9 cellular contexts compared by ENCODE assay signal in genomic region chr1:156368889-156369684, GRCh38. TPM values are rescaled to one million over a fixed set of nuclear protein-coding genes. Genes with fewer than 3 reads are reported as not detected.
DNase-seq lines count a peak whose midpoint lies in the region; ATAC-seq and TF ChIP-seq lines count a peak whose summit lies in the region.
"Had no signal": no experiment of that assay in that cellular context is flagged by ENCODE, and none has a peak within 500 bp of the region (broad histone marks: within the 10 kb centered on the region; RNA-seq: fewer than 3 reads in every experiment).

RHBG (plus strand) TSS chr1:156369211; CDS start chr1:156369250, 39 bp downstream.

- peaks cover 80% of the 10 kb centered on the region for H3K27me3 Mint-ChIP-seq in stimulated activated memory B cell treated with anti-CD40 and anti-IgM and Interleukin-4, amounts not matched to agents 10 μg/mL and 1 μg/mL and 100 μg/mL, for 72 hours

- no peak within 1 kb of the TSS for H3K9ac ChIP-seq in Karpas-422 (ENCODE audit: low read length)

- H3K36me3 ChIP-seq in Karpas-422 (ENCODE audit: insufficient read depth, low read length) = no peaks in the 10 kb centered on the region

- H3K4me3 ChIP-seq in astrocyte of the cerebellum (ENCODE audit: low read depth, low read length) (peak within 1 kb of the TSS; percentile 25), Karpas-422 (ENCODE audit: low read length) (no peak within 1 kb of the TSS)

- no peak within 1 kb of the TSS for H3K27ac Mint-ChIP-seq in stimulated activated memory B cell treated with anti-CD40 and anti-IgM and Interleukin-4, amounts not matched to agents 10 μg/mL and 1 μg/mL and 100 μg/mL, for 72 hours

- no peak for ATAC-seq in stimulated activated memory B cell treated with anti-CD40 and anti-IgM and Interleukin-4, amounts not matched to agents 10 μg/mL and 1 μg/mL and 100 μg/mL, for 72 hours
- no peak for ATAC-seq in GM21529 (IDR thresholded peaks at IDR 0.05; ENCODE audit: unreplicated experiment)

- no peaks in the 10 kb centered on the region for H3K4me1 ChIP-seq in Karpas-422 (ENCODE audit: low read length)

- no peaks in the 10 kb centered on the region for H3K79me2 ChIP-seq in Karpas-422 (ENCODE audit: low read length)

- no peak for TF ChIP-seq CTCF in astrocyte of the cerebellum (IDR thresholded peaks at IDR 0.05; ENCODE audit: low read depth, low read length, missing control alignments)

- DNase-seq in DMS153 treated with DMSO at 0.1 percent for 48 hours (lab: John Stamatoyannopoulos, UW; ENCODE audit: unreplicated experiment) = peak; percentile 55
- peak; percentile 58 for DNase-seq in NCI-H146 treated with DMSO at 0.1 percent for 48 hours (lab: John Stamatoyannopoulos, UW; ENCODE audit: unreplicated experiment)
- DNase-seq in astrocyte of the cerebellum (ENCODE audit: low read depth) = no peak
- DNase-seq in iPS-NIHi11 (ENCODE audit: low spot score) = peak; percentile 92
- DNase-seq in AG08395 (ENCODE audit: low spot score) = no peak
- DNase-seq in Karpas-422 = no peak

- H4K20me1 ChIP-seq in Karpas-422 (ENCODE audit: insufficient read depth, low read depth, low read length) = no peaks in the 10 kb centered on the region

- H3K9me2 ChIP-seq in Karpas-422 (replicated peaks; ENCODE audit: insufficient read depth, low read length) = no peaks in the 10 kb centered on the region

- H3K27ac ChIP-seq in Karpas-422 (ENCODE audit: low read length) = no peak within 1 kb of the TSS

- no peaks in the 10 kb centered on the region for H3K9me3 ChIP-seq in Karpas-422 (ENCODE audit: low read length)

- H3K36me3 Mint-ChIP-seq in stimulated activated memory B cell treated with anti-CD40 and anti-IgM and Interleukin-4, amounts not matched to agents 10 μg/mL and 1 μg/mL and 100 μg/mL, for 72 hours = no peaks in the 10 kb centered on the region

- peaks cover 8% of the 10 kb centered on the region for H3K4me1 Mint-ChIP-seq in stimulated activated memory B cell treated with anti-CD40 and anti-IgM and Interleukin-4, amounts not matched to agents 10 μg/mL and 1 μg/mL and 100 μg/mL, for 72 hours

- H3K4me3 Mint-ChIP-seq in stimulated activated memory B cell treated with anti-CD40 and anti-IgM and Interleukin-4, amounts not matched to agents 10 μg/mL and 1 μg/mL and 100 μg/mL, for 72 hours = peak within 1 kb of the TSS; percentile 52

- in situ Hi-C loops in astrocyte of the cerebellum (cut with HindIII; ENCODE audit: low sequenced_read_pairs) = no loop called here

- H3K27me3 ChIP-seq in Karpas-422 (ENCODE audit: low read length) = no peaks in the 10 kb centered on the region

- no peaks in the 10 kb centered on the region for H3K9me3 Mint-ChIP-seq in stimulated activated memory B cell treated with anti-CD40 and anti-IgM and Interleukin-4, amounts not matched to agents 10 μg/mL and 1 μg/mL and 100 μg/mL, for 72 hours

- H2AFZ ChIP-seq in Karpas-422 (ENCODE audit: low read length) = no peak within 1 kb of the TSS

- H3K4me2 ChIP-seq in Karpas-422 (ENCODE audit: low read depth, low read length, poor library complexity, severe bottlenecking) = no peak within 1 kb of the TSS

RNA-seq across cellular contexts. Expression of gene RHBG, which starts in this region (rescaled TPM):
- not detected in 2 replicates for total RNA-seq in Karpas-422 (2014; rRNA removed; shearing (Covaris generic); ENCODE audit: low replicate concordance)
- total RNA-seq: pulmonary artery endothelial cell had no signal

Comparison
In these comparisons a context has a peak if more than half of its experiments do, and no peak if none do; other contexts are left out.
1. DNase-seq: peak in DMS153 treated with DMSO at 0.1 percent for 48 hours (single experiment), NCI-H146 treated with DMSO at 0.1 percent for 48 hours (single experiment) and iPS-NIHi11 (single experiment); none in astrocyte of the cerebellum (single experiment), AG08395 (single experiment) and Karpas-422 (single experiment).